ENCODE assay signal across 2 cellular contexts in the genomic region with DNA sequence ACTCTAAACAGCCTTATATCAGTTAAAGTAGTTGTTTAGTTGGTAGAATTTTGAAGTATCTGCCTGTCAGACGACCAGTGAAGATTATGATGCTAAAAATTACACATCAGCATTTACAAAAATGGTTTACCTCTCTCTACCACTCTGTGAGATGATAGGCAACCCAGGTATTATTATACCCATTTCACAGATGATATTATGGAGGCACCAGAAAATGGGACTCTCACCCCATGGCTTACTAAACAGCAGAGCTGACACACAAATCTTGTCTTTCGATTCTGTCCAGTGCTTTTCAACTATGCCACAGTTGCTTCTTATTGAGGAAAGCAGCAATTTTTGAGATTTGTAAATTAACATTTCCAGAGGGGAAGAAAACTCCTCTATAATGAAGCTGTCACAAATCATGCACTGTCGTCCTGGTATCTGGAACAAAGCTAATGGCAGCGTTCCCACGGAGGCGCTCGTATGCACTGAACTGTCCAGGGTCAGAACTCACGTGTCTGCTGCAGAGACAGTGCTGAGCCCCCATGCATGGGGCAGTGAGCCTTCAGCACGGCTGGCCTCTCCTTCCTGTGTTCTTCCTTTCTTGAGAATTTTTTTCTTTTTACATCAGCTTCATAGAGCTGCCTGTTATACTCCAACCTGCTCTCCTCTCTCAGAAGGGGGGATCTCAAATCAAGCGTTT.
TF ChIP-seq lines count a peak whose summit lies in the region.

No MANE protein-coding gene starts in this region.

TF ChIP-seq in H1, 55 proteins besides CTCF, POLR2A, EP300 and RAD21:
- TF ChIP-seq KDM1A (IDR thresholded peaks at IDR 0.05; ENCODE audit: borderline replicate concordance, low read length), result 0 out of 2 replicates have a peak, but pooled peaks have one; percentile 14
- no peak for TF ChIP-seq CBX5 (IDR thresholded peaks at IDR 0.05; ENCODE audit: low read depth, low read length)

TF ChIP-seq in HepG2, 621 proteins besides CTCF, POLR2A, EP300 and RAD21:
- TF ChIP-seq MZF1 (CRISPR knock-in tag; IDR thresholded peaks at IDR 0.05; ENCODE audit: borderline replicate concordance) (no peak), CHD4 (IDR thresholded peaks at IDR 0.05; ENCODE audit: borderline replicate concordance, low read length) (peak; percentile 78; the same call in 1 of the 2 replicates), BHLHE40 (IDR thresholded peaks at IDR 0.05; ENCODE audit: low read length) (peak; percentile 49; the same call in 1 of the 2 replicates), MAFK (conservative IDR thresholded peaks at IDR 0.05 in 1 of 2, IDR thresholded peaks at IDR 0.05 in 1 of 2; ENCODE audit: low read length in 2 of 2) (peak in 1 of 2 experiments; percentile 10; a peak in 1 of 4 replicates), ZNF629 (CRISPR knock-in tag; conservative IDR thresholded peaks at IDR 0.05) (peak; percentile 74)
- TF ChIP-seq, protein P1, sequence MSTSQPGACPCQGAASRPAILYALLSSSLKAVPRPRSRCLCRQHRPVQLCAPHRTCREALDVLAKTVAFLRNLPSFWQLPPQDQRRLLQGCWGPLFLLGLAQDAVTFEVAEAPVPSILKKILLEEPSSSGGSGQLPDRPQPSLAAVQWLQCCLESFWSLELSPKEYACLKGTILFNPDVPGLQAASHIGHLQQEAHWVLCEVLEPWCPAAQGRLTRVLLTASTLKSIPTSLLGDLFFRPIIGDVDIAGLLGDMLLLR (CRISPR knock-in tag; IDR thresholded peaks at IDR 0.05), result no peak
- TF ChIP-seq, protein P2, sequence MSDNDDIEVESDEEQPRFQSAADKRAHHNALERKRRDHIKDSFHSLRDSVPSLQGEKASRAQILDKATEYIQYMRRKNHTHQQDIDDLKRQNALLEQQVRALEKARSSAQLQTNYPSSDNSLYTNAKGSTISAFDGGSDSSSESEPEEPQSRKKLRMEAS (IDR thresholded peaks at IDR 0.05), result peak; percentile 22; the same call in 1 of the 2 replicates
